ENCODE assay signal across 8 cellular contexts in genomic region chr2:134118279-134119116, GRCh38.
DNase-seq lines count a peak whose midpoint lies in the region; ATAC-seq, FAIRE-seq and TF ChIP-seq lines count a peak whose summit lies in the region.

No MANE protein-coding gene starts in this region.

- in situ Hi-C loops in astrocyte of the spinal cord (cut with HindIII; ENCODE audit: low sequenced_read_pairs) = no loop called here

- H3K27me3 ChIP-seq in small intestine (ENCODE audit: control insufficient read depth in 2 of 2, insufficient read depth in 2 of 2, low read length in 2 of 2) = no peaks in the 10 kb centered on the region

- FAIRE-seq in small intestine (lab: Jason Lieb, UNC) = peak; percentile 15

- peak overlapping the region in 1 of 2 donors; percentile 61 for H3K27ac ChIP-seq in small intestine (ENCODE audit: low read depth in 1 of 2, low read length in 1 of 2)

- H3K4me1 ChIP-seq in small intestine (ENCODE audit: control insufficient read depth in 2 of 2, insufficient read depth in 1 of 2, low read depth in 1 of 2, low read length in 1 of 2) = peaks cover 4 to 7% of the 10 kb centered on the region in 2 donors

- peak; percentile 51 for ATAC-seq in HG02973 (IDR thresholded peaks at IDR 0.05; ENCODE audit: unreplicated experiment)

- H3K9me3 ChIP-seq in small intestine (ENCODE audit: control insufficient read depth, low read depth) = no peaks in the 10 kb centered on the region

- DNase-seq in activated gamma-delta T cell treated with Interleukin-2 at 50 U/mL for 16 hours (peak; percentile 84), activated gamma-delta T cell (lab: John Stamatoyannopoulos, UW) (no peak), NCI-H2029 (lab: John Stamatoyannopoulos, UW) (peak; percentile 86), T1000 (lab: John Stamatoyannopoulos, UW) (peak; percentile 67), astrocyte of the spinal cord (ENCODE audit: low read depth, low spot score) (peak; percentile 96), hypothalamus (lab: John Stamatoyannopoulos, UW) (peak in 47 of 51 donors; percentile 12 to 96 (median 69)), small intestine (peak; percentile 91)

- H3K4me3 ChIP-seq in astrocyte of the spinal cord (ENCODE audit: low read depth, low read length) (no peak overlapping the region), small intestine (ENCODE audit: low read depth in 1 of 2, low read length in 2 of 2) (no peak overlapping the region)

- H3K36me3 ChIP-seq in small intestine (ENCODE audit: control insufficient read depth in 2 of 2, insufficient read depth in 2 of 2, low read length in 2 of 2) = no peaks in the 10 kb centered on the region

- 26 to 30% (median 28%) methylated on average over 8 of the region's 8 CpGs for WGBS in small intestine, 3 donors

- TF ChIP-seq CTCF in astrocyte of the spinal cord (IDR thresholded peaks at IDR 0.05; ENCODE audit: low read depth, low read length) = peak; percentile 80
